Comparison of ENCODE assay signal across 1 cellular context in the genomic region with DNA sequence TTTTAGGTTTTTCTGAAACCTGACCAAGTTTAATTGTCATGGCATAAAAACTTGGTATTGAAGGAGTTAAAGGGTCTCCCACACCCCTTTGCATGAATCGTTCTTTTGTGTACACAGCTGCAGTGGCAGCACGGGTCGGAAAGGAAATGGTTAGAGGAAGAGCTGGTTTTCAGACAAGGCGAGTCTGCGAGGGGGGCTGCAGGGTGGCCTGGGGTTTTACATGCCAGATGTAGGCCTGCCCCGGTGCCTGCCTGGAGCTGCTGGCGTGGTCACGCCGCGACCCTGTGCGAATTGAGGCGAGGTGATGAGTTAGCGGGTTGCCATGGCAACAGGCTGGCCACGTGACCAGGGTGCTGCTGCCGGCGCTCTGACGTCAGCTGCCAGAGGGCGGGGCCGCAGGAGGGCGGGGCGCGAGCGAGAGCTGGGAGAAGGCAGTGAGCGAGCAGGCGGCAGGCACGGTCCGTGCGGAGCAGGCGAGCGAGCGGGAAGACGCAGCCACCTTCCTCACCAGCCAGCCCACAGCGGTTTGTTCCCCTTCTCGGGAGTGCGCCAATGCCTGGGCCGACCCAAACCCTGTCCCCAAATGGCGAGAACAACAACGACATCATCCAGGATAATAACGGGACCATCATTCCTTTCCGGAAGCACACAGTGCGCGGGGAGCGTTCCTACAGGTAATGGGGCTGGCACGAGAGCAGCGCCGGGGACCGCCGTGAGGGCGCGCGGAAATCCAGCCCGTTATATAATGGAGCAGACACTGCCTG.
TF ChIP-seq lines count a peak whose summit lies in the region.

Gene MAPRE2, plus strand, starts transcription at position 426 of the 764 bp plus-strand sequence. Its CDS starts 127 bp downstream, at position 553.

TF ChIP-seq in HEK293, 187 proteins besides CTCF, POLR2A, EP300 and RAD21 (continued from another document and continues in another):
- TF ChIP-seq, protein P1, sequence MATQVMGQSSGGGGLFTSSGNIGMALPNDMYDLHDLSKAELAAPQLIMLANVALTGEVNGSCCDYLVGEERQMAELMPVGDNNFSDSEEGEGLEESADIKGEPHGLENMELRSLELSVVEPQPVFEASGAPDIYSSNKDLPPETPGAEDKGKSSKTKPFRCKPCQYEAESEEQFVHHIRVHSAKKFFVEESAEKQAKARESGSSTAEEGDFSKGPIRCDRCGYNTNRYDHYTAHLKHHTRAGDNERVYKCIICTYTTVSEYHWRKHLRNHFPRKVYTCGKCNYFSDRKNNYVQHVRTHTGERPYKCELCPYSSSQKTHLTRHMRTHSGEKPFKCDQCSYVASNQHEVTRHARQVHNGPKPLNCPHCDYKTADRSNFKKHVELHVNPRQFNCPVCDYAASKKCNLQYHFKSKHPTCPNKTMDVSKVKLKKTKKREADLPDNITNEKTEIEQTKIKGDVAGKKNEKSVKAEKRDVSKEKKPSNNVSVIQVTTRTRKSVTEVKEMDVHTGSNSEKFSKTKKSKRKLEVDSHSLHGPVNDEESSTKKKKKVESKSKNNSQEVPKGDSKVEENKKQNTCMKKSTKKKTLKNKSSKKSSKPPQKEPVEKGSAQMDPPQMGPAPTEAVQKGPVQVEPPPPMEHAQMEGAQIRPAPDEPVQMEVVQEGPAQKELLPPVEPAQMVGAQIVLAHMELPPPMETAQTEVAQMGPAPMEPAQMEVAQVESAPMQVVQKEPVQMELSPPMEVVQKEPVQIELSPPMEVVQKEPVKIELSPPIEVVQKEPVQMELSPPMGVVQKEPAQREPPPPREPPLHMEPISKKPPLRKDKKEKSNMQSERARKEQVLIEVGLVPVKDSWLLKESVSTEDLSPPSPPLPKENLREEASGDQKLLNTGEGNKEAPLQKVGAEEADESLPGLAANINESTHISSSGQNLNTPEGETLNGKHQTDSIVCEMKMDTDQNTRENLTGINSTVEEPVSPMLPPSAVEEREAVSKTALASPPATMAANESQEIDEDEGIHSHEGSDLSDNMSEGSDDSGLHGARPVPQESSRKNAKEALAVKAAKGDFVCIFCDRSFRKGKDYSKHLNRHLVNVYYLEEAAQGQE (tag by site-specific recombination; IDR thresholded peaks at IDR 0.05), result no peak; the same call in 1 of the 2 replicates
- TF ChIP-seq ZBTB8A (tag by site-specific recombination; IDR thresholded peaks at IDR 0.05) (no peak), ZNF530 (tag by site-specific recombination; IDR thresholded peaks at IDR 0.05; ENCODE audit: low read depth) (no peak), ZNF514 (tag by site-specific recombination; IDR thresholded peaks at IDR 0.05) (no peak), ZSCAN16 (tag by site-specific recombination; IDR thresholded peaks at IDR 0.05) (no peak), ZNF629 (tag by site-specific recombination; IDR thresholded peaks at IDR 0.05) (peak; percentile 89), ZNF324 (tag by site-specific recombination; IDR thresholded peaks at IDR 0.05) (no peak), ZNF10 (tag by site-specific recombination; IDR thresholded peaks at IDR 0.05) (no peak), GLI4 (tag by site-specific recombination; IDR thresholded peaks at IDR 0.05) (no peak), ZNF248 (tag by site-specific recombination; IDR thresholded peaks at IDR 0.05) (no peak), ZNF48 (tag by site-specific recombination; IDR thresholded peaks at IDR 0.05) (no peak), ZNF837 (tag by site-specific recombination; IDR thresholded peaks at IDR 0.05) (no peak), ZNF785 (tag by site-specific recombination; IDR thresholded peaks at IDR 0.05) (no peak), ZNF274 (IDR thresholded peaks at IDR 0.05; ENCODE audit: low read length) (no peak), ZNF274 (tag by site-specific recombination; IDR thresholded peaks at IDR 0.05; ENCODE audit: borderline replicate concordance) (no peak), ZNF76 (tag by site-specific recombination; IDR thresholded peaks at IDR 0.05; ENCODE audit: borderline replicate concordance, low read depth) (peak; percentile 77; the same call in 1 of the 2 replicates), ZNF112 (tag by site-specific recombination; IDR thresholded peaks at IDR 0.05) (no peak), ZNF555 (tag by site-specific recombination; conservative IDR thresholded peaks at IDR 0.05) (no peak), KLF1 (tag by site-specific recombination; IDR thresholded peaks at IDR 0.05) (peak; percentile 71), ZNF747 (tag by site-specific recombination; IDR thresholded peaks at IDR 0.05) (no peak), ZNF366 (tag by site-specific recombination; conservative IDR thresholded peaks at IDR 0.05) (peak; percentile 66; the same call in 1 of the 2 replicates), ZBTB26 (tag by site-specific recombination; optimal IDR thresholded peaks at IDR 0.05) (peak; percentile 91), ZSCAN23 (tag by site-specific recombination; IDR thresholded peaks at IDR 0.05) (no peak), ZNF501 (tag by site-specific recombination; IDR thresholded peaks at IDR 0.05) (peak; percentile 98), ZNF585B (tag by site-specific recombination; IDR thresholded peaks at IDR 0.05) (no peak), ZNF623 (tag by site-specific recombination; IDR thresholded peaks at IDR 0.05) (no peak; the same call in 1 of the 2 replicates), ZBTB20 (tag by site-specific recombination; IDR thresholded peaks at IDR 0.05) (peak; percentile 66), ZNF416 (tag by site-specific recombination; IDR thresholded peaks at IDR 0.05) (no peak), ZNF571 (tag by site-specific recombination; IDR thresholded peaks at IDR 0.05) (no peak), ZNF670 (tag by site-specific recombination; IDR thresholded peaks at IDR 0.05; ENCODE audit: low read depth) (no peak), ZNF221 (tag by site-specific recombination; IDR thresholded peaks at IDR 0.05; ENCODE audit: borderline replicate concordance) (no peak), RBAK (tag by site-specific recombination; IDR thresholded peaks at IDR 0.05) (no peak), ZNF394 (tag by site-specific recombination; IDR thresholded peaks at IDR 0.05; ENCODE audit: borderline replicate concordance) (peak; percentile 28; the same call in 1 of the 2 replicates), ZNF518A (tag by site-specific recombination; conservative IDR thresholded peaks at IDR 0.05; ENCODE audit: low read depth) (no peak), ZNF658 (tag by site-specific recombination; IDR thresholded peaks at IDR 0.05) (no peak), ZNF140 (tag by site-specific recombination; IDR thresholded peaks at IDR 0.05) (no peak)
- TF ChIP-seq, protein P2, sequence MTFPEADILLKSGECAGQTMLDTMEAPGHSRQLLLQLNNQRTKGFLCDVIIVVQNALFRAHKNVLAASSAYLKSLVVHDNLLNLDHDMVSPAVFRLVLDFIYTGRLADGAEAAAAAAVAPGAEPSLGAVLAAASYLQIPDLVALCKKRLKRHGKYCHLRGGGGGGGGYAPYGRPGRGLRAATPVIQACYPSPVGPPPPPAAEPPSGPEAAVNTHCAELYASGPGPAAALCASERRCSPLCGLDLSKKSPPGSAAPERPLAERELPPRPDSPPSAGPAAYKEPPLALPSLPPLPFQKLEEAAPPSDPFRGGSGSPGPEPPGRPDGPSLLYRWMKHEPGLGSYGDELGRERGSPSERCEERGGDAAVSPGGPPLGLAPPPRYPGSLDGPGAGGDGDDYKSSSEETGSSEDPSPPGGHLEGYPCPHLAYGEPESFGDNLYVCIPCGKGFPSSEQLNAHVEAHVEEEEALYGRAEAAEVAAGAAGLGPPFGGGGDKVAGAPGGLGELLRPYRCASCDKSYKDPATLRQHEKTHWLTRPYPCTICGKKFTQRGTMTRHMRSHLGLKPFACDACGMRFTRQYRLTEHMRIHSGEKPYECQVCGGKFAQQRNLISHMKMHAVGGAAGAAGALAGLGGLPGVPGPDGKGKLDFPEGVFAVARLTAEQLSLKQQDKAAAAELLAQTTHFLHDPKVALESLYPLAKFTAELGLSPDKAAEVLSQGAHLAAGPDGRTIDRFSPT (tag by site-specific recombination; IDR thresholded peaks at IDR 0.05), result no peak
- TF ChIP-seq, protein P3, sequence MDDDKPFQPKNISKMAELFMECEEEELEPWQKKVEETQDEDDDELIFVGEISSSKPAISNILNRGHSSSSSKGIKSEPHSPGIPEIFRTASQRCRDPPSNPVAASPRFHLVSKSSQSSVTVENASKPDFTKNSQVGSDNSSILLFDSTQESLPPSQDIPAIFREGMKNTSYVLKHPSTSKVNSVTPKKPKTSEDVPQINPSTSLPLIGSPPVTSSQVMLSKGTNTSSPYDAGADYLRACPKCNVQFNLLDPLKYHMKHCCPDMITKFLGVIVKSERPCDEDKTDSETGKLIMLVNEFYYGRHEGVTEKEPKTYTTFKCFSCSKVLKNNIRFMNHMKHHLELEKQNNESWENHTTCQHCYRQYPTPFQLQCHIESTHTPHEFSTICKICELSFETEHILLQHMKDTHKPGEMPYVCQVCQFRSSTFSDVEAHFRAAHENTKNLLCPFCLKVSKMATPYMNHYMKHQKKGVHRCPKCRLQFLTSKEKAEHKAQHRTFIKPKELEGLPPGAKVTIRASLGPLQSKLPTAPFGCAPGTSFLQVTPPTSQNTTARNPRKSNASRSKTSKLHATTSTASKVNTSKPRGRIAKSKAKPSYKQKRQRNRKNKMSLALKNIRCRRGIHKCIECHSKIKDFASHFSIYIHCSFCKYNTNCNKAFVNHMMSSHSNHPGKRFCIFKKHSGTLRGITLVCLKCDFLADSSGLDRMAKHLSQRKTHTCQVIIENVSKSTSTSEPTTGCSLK (tag by site-specific recombination; IDR thresholded peaks at IDR 0.05), result no peak
- TF ChIP-seq, protein P4, sequence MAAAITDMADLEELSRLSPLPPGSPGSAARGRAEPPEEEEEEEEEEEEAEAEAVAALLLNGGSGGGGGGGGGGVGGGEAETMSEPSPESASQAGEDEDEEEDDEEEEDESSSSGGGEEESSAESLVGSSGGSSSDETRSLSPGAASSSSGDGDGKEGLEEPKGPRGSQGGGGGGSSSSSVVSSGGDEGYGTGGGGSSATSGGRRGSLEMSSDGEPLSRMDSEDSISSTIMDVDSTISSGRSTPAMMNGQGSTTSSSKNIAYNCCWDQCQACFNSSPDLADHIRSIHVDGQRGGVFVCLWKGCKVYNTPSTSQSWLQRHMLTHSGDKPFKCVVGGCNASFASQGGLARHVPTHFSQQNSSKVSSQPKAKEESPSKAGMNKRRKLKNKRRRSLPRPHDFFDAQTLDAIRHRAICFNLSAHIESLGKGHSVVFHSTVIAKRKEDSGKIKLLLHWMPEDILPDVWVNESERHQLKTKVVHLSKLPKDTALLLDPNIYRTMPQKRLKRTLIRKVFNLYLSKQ (tag by site-specific recombination; IDR thresholded peaks at IDR 0.05; ENCODE audit: borderline replicate concordance), result no peak
